Comparison of ENCODE assay signal across 16 cellular contexts in the genomic region with DNA sequence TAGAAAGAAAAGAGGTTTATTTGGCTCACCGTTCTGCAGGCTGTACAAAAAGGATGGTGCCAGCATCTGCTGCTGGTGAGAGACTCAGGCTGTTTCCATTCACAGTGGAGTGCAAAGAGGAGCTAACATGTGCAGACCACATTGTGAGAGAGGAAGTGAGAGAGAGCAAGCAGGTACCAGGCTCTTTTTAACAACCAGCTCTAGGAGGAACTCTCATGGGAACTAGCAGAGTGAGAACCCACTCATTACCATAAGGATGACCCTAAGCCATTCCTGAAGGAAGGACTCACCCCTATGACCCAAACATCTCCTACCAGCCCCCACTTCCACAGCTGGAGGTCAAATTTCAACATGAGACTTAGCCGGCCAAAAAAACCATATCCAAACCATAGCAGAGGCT.
"Had no signal": no experiment of that assay in that cellular context is flagged by ENCODE, and none has a peak within 500 bp of the region (broad histone marks: within the 10 kb centered on the region; RNA-seq: fewer than 3 reads in every experiment).

No MANE protein-coding gene starts in this region.

- H3K9me3 ChIP-seq: ascending aorta, upper lobe of right lung had no signal

- H3K27ac ChIP-seq: ascending aorta, coronary artery, upper lobe of right lung had no signal

- H3K27me3 ChIP-seq: ascending aorta, upper lobe of right lung had no signal

- H3K4me3 ChIP-seq: ascending aorta, coronary artery, upper lobe of right lung had no signal

- H3K4me1 ChIP-seq: ascending aorta, upper lobe of right lung had no signal

- H3K36me3 ChIP-seq: ascending aorta, upper lobe of right lung had no signal

- DNase-seq: activated CD4-positive, alpha-beta T cell treated with anti-CD3 and anti-CD28 coated beads, Interleukin-2, amount 10 ng/mL, durations not matched to agents 7 days and 5 days; activated CD8-positive, alpha-beta memory T cell treated with anti-CD3 and anti-CD28 coated beads, Interleukin-2, amount 50 U/mL, for 4 hours; activated effector memory CD4-positive, alpha-beta T cell treated with anti-CD3 and anti-CD28 coated beads, Interleukin-2, amount 50 U/mL, for 16 hours; activated T-cell treated with anti-CD3 and anti-CD28 coated beads, Interleukin-2, amount 50 U/mL, for 4 hours; erythroblast; foreskin melanocyte; immature natural killer cell; kidney glomerular epithelial cell; left ventricle myocardium superior; retina; stimulated activated naive B cell treated with anti-CD40 and anti-IgM and Interleukin-4, amounts not matched to agents 10 μg/mL and 1 μg/mL and 100 μg/mL, for 72 hours; T1000; upper lobe of right lung had no signal

- ATAC-seq: activated CD4-positive, CD25-positive, alpha-beta regulatory T cell treated with anti-CD3 and anti-CD28 coated beads, Interleukin-2, amount 50 U/mL, for 24 hours; activated T-cell treated with anti-CD3 and anti-CD28 coated beads, Interleukin-2, amount 50 U/mL, for 4 hours; left ventricle myocardium superior; upper lobe of right lung had no signal
